In the genomic region with DNA sequence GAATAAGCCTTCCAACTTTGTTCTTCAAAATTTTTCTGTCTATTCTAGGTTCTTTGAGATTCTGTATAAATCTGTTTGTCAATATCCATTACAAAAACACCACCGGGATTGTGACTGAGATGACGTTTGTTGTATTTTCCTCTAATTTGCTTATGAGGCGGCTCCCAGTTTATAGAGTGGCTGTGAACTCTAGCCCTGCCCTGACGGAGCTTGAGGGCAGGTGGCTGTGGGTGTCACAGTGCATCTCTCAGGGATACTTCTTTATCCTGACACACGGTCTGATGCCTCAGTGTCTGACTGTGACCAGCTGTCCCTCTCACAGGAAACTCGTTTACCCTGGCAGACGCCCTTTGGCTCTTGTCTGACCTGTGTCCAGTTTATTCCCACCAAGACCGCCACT, we compare ENCODE assay signal across 15 cellular contexts. TPM values are rescaled to one million over a fixed set of nuclear protein-coding genes. Genes with fewer than 3 reads are reported as not detected.
A peak's percentile ranks its signal among the peaks of the same experiment; 100 is the strongest.
DNase-seq lines count a peak whose midpoint lies in the region; ATAC-seq, FAIRE-seq and TF ChIP-seq lines count a peak whose summit lies in the region.
"Had no signal": no experiment of that assay in that cellular context is flagged by ENCODE, and none has a peak within 500 bp of the region (broad histone marks: within the 10 kb centered on the region; RNA-seq: fewer than 3 reads in every experiment).

No MANE protein-coding gene starts in this region.

- intact Hi-C loops in mucosa of descending colon (cut with DNase I, micrococcal nuclease): loop anchor here in 1 of 2 donors (10.0 kb wide), 1 partner anchor 1977 kb away; no protein-coding TSS in a partner anchor
- intact Hi-C loops in CD4-positive, alpha-beta T cell (cut with DNase I, micrococcal nuclease): no loop called here

- TF ChIP-seq CTCF in bronchial epithelial cell (IDR thresholded peaks at IDR 0.05; ENCODE audit: insufficient read depth, low read length, severe bottlenecking) (no peak), mucosa of descending colon (IDR thresholded peaks at IDR 0.05) (no peak)
- TF ChIP-seq CTCF in CD4-positive, alpha-beta T cell (IDR thresholded peaks at IDR 0.05): no peak

- H3K36me3 Mint-ChIP-seq in activated T-cell treated with anti-CD3 and anti-CD28 coated beads, Interleukin-2, amount 50 U/mL, for 72 hours (ENCODE audit: insufficient read depth in 2 of 2): peaks cover 0 to 3% of the 10 kb centered on the region in 2 donors
- no peaks in the 10 kb centered on the region for H3K36me3 Mint-ChIP-seq in activated T-cell treated with anti-CD3 and anti-CD28 coated beads, Interleukin-2, amount 50 U/mL, for 4 hours (ENCODE audit: insufficient read depth)
- no peaks in the 10 kb centered on the region for H3K36me3 Mint-ChIP-seq in CD4-positive, alpha-beta T cell (ENCODE audit: low read depth)
- H3K36me3 Mint-ChIP-seq: CD14-positive monocyte; CD8-positive, alpha-beta memory T cell had no signal

- H3K4me1 Mint-ChIP-seq in activated T-cell treated with anti-CD3 and anti-CD28 coated beads, Interleukin-2, amount 50 U/mL, for 72 hours (ENCODE audit: low read depth): peaks cover 11% of the 10 kb centered on the region
- H3K4me1 Mint-ChIP-seq in activated T-cell treated with anti-CD3 and anti-CD28 coated beads, Interleukin-2, amount 50 U/mL, for 4 hours (ENCODE audit: low read depth): no peaks in the 10 kb centered on the region
- no peaks in the 10 kb centered on the region for H3K4me1 Mint-ChIP-seq in CD4-positive, alpha-beta T cell (ENCODE audit: low read depth)

- CTCF ChIA-PET in CD4-positive, alpha-beta T cell (lab: Charles Lee): no interaction called here

- H3K9me3 Mint-ChIP-seq in activated T-cell treated with anti-CD3 and anti-CD28 coated beads, Interleukin-2, amount 50 U/mL, for 72 hours: no peaks in the 10 kb centered on the region
- peaks cover 6% of the 10 kb centered on the region for H3K9me3 Mint-ChIP-seq in activated T-cell treated with anti-CD3 and anti-CD28 coated beads, Interleukin-2, amount 50 U/mL, for 4 hours
- H3K9me3 Mint-ChIP-seq in CD4-positive, alpha-beta T cell: peaks cover 4% of the 10 kb centered on the region
- H3K9me3 Mint-ChIP-seq: CD8-positive, alpha-beta memory T cell had no signal

- no peaks in the 10 kb centered on the region for H3K27me3 ChIP-seq in bronchial epithelial cell (ENCODE audit: control insufficient read depth, insufficient read depth, low read length)
- H3K27me3 ChIP-seq in CD4-positive, alpha-beta T cell (ENCODE audit: control insufficient read depth, insufficient read depth, low read length): no peaks in the 10 kb centered on the region

- peak overlapping the region; percentile 6 for H3K27ac Mint-ChIP-seq in activated T-cell treated with anti-CD3 and anti-CD28 coated beads, Interleukin-2, amount 50 U/mL, for 72 hours
- no peak overlapping the region for H3K27ac Mint-ChIP-seq in CD4-positive, alpha-beta T cell
- H3K27ac Mint-ChIP-seq: CD8-positive, alpha-beta memory T cell had no signal

- ATAC-seq in activated T-cell treated with anti-CD3 and anti-CD28 coated beads, Interleukin-2, amount 50 U/mL, for 72 hours (replicated peaks in 1 of 2): no peak
- no peak for ATAC-seq in activated T-cell treated with anti-CD3 and anti-CD28 coated beads, Interleukin-2, amount 50 U/mL, for 4 hours
- ATAC-seq in mucosa of descending colon: peak; percentile 67
- no peak for ATAC-seq in CD4-positive, alpha-beta T cell (ENCODE audit: poor library complexity)

- H3K9me3 ChIP-seq in mucosa of descending colon: no peaks in the 10 kb centered on the region
- no peaks in the 10 kb centered on the region for H3K9me3 ChIP-seq in CD4-positive, alpha-beta T cell (ENCODE audit: control insufficient read depth, low read length)
- H3K9me3 ChIP-seq: HAP-1 had no signal

- H3K4me1 ChIP-seq in mucosa of descending colon (ENCODE audit: low read depth): no peaks in the 10 kb centered on the region
- H3K4me1 ChIP-seq: HAP-1 had no signal

- no peak for DNase-seq in activated T-cell treated with anti-CD3 and anti-CD28 coated beads, Interleukin-2, amount 50 U/mL, for 72 hours
- DNase-seq in activated T-cell treated with anti-CD3 and anti-CD28 coated beads, Interleukin-2, amount 50 U/mL, for 4 hours: no peak
- no peak for DNase-seq in bronchial epithelial cell (ENCODE audit: low read depth)
- DNase-seq in mucosa of descending colon: no peak
- DNase-seq in NCI-H1930 (lab: John Stamatoyannopoulos, UW): no peak
- no peak for DNase-seq in CD4-positive, alpha-beta T cell
- no peak for DNase-seq in NCI-H1092 treated with DMSO at 0.1 percent for 48 hours (lab: John Stamatoyannopoulos, UW)
- DNase-seq: CD8-positive, alpha-beta memory T cell; DMS53; GF-D8 had no signal

- H3K27ac ChIP-seq in CD4-positive, alpha-beta T cell (ENCODE audit: low read depth, low read length): no peak overlapping the region
- H3K27ac ChIP-seq: 22Rv1 had no signal

- POLR2A ChIA-PET in CD4-positive, alpha-beta T cell (lab: Charles Lee): no interaction called here

- no peak overlapping the region for H3K4me3 Mint-ChIP-seq in activated T-cell treated with anti-CD3 and anti-CD28 coated beads, Interleukin-2, amount 50 U/mL, for 72 hours
- no peak overlapping the region for H3K4me3 Mint-ChIP-seq in activated T-cell treated with anti-CD3 and anti-CD28 coated beads, Interleukin-2, amount 50 U/mL, for 4 hours
- H3K4me3 Mint-ChIP-seq in CD4-positive, alpha-beta T cell: no peak overlapping the region
- H3K4me3 Mint-ChIP-seq: CD14-positive monocyte; CD8-positive, alpha-beta memory T cell had no signal

- no peaks in the 10 kb centered on the region for H3K27me3 Mint-ChIP-seq in activated T-cell treated with anti-CD3 and anti-CD28 coated beads, Interleukin-2, amount 50 U/mL, for 72 hours (ENCODE audit: low read depth)
- peaks cover 5% of the 10 kb centered on the region for H3K27me3 Mint-ChIP-seq in activated T-cell treated with anti-CD3 and anti-CD28 coated beads, Interleukin-2, amount 50 U/mL, for 4 hours (ENCODE audit: low read depth)
- no peaks in the 10 kb centered on the region for H3K27me3 Mint-ChIP-seq in CD4-positive, alpha-beta T cell

- FAIRE-seq in bronchial epithelial cell (lab: Jason Lieb, UNC): peak; percentile 28
- FAIRE-seq: GM19239, H1 had no signal

- H3K36me3 ChIP-seq in bronchial epithelial cell (ENCODE audit: control insufficient read depth, insufficient read depth, low read length) (no peaks in the 10 kb centered on the region), mucosa of descending colon (ENCODE audit: low read depth) (no peaks in the 10 kb centered on the region)
- H3K36me3 ChIP-seq: HAP-1 had no signal

- H3K4me3 ChIP-seq in bronchial epithelial cell (ENCODE audit: low read depth, low read length): no peak overlapping the region
- no peak overlapping the region for H3K4me3 ChIP-seq in mucosa of descending colon
- H3K4me3 ChIP-seq: HAP-1 had no signal

RNA-seq across cellular contexts. Expression of gene ATXN10, which starts 53.7 kb away (rescaled TPM):
- 10 to 100 TPM; 88.7 to 93.9 TPM for total RNA-seq in activated T-cell treated with anti-CD3 and anti-CD28 coated beads, Interleukin-2, amount 50 U/mL, for 72 hours
- 10 to 100 TPM; 88.1 to 97.9 (median 90.5) TPM for total RNA-seq in activated T-cell treated with anti-CD3 and anti-CD28 coated beads, Interleukin-2, amount 50 U/mL, for 4 hours
- total RNA-seq in bronchial epithelial cell (69.4 and 81.9 TPM in 2 replicates), mucosa of descending colon (100 to 1,000 TPM in 1 of 3 donors, 10 to 100 TPM in 2; 59.9 to 136 (median 66.8) TPM)
- total RNA-seq in CD4-positive, alpha-beta T cell: 10 to 100 TPM; 43.8 to 48.0 TPM
